In the genomic region with DNA sequence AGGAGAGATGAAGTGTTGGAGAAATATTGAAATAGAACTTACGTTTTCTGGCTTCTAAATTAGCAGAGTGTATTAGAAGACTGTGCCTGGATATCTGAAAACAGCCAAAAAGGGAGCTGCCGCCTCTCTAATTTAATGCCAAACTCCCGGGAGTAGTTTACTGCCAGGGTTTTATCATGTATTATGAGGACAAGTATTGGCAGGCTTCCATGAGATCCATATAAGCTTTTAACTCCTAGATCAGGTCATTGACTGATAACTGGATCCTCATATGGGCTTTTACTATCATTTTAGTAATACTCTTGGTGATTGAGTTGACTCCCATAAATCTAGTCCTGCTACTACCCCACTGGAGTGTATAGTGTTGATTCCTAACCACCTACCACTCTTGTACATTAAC, we compare ENCODE assay signal across 14 cellular contexts.
"Had no signal": no experiment of that assay in that cellular context is flagged by ENCODE, and none has a peak within 500 bp of the region (broad histone marks: within the 10 kb centered on the region; RNA-seq: fewer than 3 reads in every experiment).

No MANE protein-coding gene starts in this region.

- DNase-seq: activated B cell treated with CpG ODN at 0.5 μM for 24 hours; activated CD4-positive, alpha-beta memory T cell treated with anti-CD3 and anti-CD28 coated beads for 36 hours; activated CD4-positive, alpha-beta T cell treated with anti-CD3 and anti-CD28 coated beads for 4 hours; activated CD8-positive, alpha-beta memory T cell treated with anti-CD3 and anti-CD28 coated beads, Interleukin-2, amount 10 ng/mL, durations not matched to agents 7 days and 5 days; activated naive CD4-positive, alpha-beta T cell treated with Interleukin-2 at 50 U/mL for 16 hours; activated naive CD8-positive, alpha-beta T cell treated with anti-CD3 and anti-CD28 coated beads, Interleukin-2, amount 10 ng/mL, durations not matched to agents 7 days and 5 days; activated T-cell treated with anti-CD3 and anti-CD28 coated beads, Interleukin-2, amount 50 U/mL, for 1 hour; amygdala; effector CD8-positive, alpha-beta T cell; heart right ventricle; left lung; midbrain; stimulated activated naive CD4-positive, alpha-beta T cell; upper lobe of right lung had no signal
